In the genomic region with DNA sequence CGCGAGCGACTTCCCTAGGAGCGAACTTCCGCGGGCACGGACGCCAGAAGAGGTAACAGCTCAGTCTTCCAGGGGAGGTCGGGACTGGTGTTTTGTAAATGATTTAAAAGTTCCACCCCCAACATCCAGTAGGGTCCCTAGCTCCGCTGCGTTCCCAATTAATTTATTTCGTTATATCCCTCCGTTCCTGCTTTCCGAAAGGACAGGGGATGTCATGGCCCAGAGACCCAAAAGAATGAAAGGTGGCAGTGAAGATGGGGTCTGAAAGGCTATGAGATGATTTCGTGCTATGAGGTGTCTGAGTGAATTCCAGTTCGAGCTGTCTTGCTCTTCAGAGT, we compare ENCODE assay signal across 8 cellular contexts. TPM values are rescaled to one million over a fixed set of nuclear protein-coding genes. Genes with fewer than 3 reads are reported as not detected.
DNase-seq lines count a peak whose midpoint lies in the region; ATAC-seq and TF ChIP-seq lines count a peak whose summit lies in the region.

No MANE protein-coding gene starts in this region.

- H3K36me3 ChIP-seq in left ventricle myocardium inferior: no peaks in the 10 kb centered on the region
- H3K36me3 ChIP-seq in mammary epithelial cell (ENCODE audit: insufficient read depth, low read length): no peaks in the 10 kb centered on the region
- no peaks in the 10 kb centered on the region for H3K36me3 ChIP-seq in mesodermal cell (ENCODE audit: control insufficient read depth, insufficient read depth, low read length)

- CTCF ChIA-PET in mammary epithelial cell (lab: Charles Lee; ENCODE audit: low non-redundant PET): no interaction called here

- dilution Hi-C loops in mammary epithelial cell (cut with HindIII; ENCODE audit: low sequenced_read_pairs): no loop called here

- H3K9me3 ChIP-seq in left ventricle myocardium inferior (replicated peaks): no peaks in the 10 kb centered on the region
- no peaks in the 10 kb centered on the region for H3K9me3 ChIP-seq in mammary epithelial cell (replicated peaks; ENCODE audit: insufficient read depth, low read length)
- H3K9me3 ChIP-seq in mesodermal cell (ENCODE audit: control insufficient read depth, low read length): no peaks in the 10 kb centered on the region

- H3K4me3 Mint-ChIP-seq in type B pancreatic cell (peak overlapping the region; percentile 87), natural killer cell (no peak overlapping the region)

- no peak for DNase-seq in left ventricle myocardium inferior
- DNase-seq in Right ventricle myocardium superior: no peak
- no peak for DNase-seq in mammary epithelial cell
- DNase-seq in type B pancreatic cell (ENCODE audit: extremely low spot score, unreplicated experiment): no peak
- DNase-seq in HT-29 (ENCODE audit: low spot score): no peak
- no peak for DNase-seq in ecto neural progenitor cell (ENCODE audit: low spot score)
- DNase-seq in natural killer cell: no peak

- no TSS peak for BruUV-seq in mammary epithelial cell (replicated peaks; lab: Mats Ljungman, UMichigan)

- ATAC-seq in Right ventricle myocardium superior (ENCODE audit: poor library complexity): no peak
- ATAC-seq in natural killer cell: no peak

- in situ Hi-C loops in mammary epithelial cell (cut with MboI; ENCODE audit: low sequenced_read_pairs in 2 of 2): no loop called here

- H2AFZ ChIP-seq in mammary epithelial cell (ENCODE audit: low read depth, low read length): peak overlapping the region; percentile 90

- no peak for TF ChIP-seq CTCF in left ventricle myocardium inferior (IDR thresholded peaks at IDR 0.05; ENCODE audit: borderline replicate concordance)
- TF ChIP-seq CTCF in mammary epithelial cell (conservative IDR thresholded peaks at IDR 0.05 in 1 of 2, IDR thresholded peaks at IDR 0.05 in 1 of 2; ENCODE audit: extremely low read depth in 1 of 2, insufficient read depth in 1 of 2, low read depth in 1 of 2, low read length in 2 of 2): no peak
- no peak for TF ChIP-seq CTCF in type B pancreatic cell (conservative IDR thresholded peaks at IDR 0.05)
- no peak for TF ChIP-seq CTCF in natural killer cell (IDR thresholded peaks at IDR 0.05)

- 18% methylated on average over 16 of the region's 16 CpGs for WGBS in mammary epithelial cell (ENCODE audit: low coverage, missing lambda C conversion rate)
- WGBS in mesodermal cell (ENCODE audit: insufficient coverage in 2 of 2), 2 experiments: 2 to 23% methylated on average over 3 to 8 of the region's 16 CpGs

- H3K36me3 Mint-ChIP-seq in type B pancreatic cell (no peaks in the 10 kb centered on the region), natural killer cell (no peaks in the 10 kb centered on the region)

- H3K27ac Mint-ChIP-seq in type B pancreatic cell (peak overlapping the region; percentile 20), natural killer cell (no peak overlapping the region)

- peak overlapping the region; percentile 99 for H3K4me2 ChIP-seq in mammary epithelial cell (ENCODE audit: insufficient read depth, low read depth, low read length)

- H3K27me3 Mint-ChIP-seq in type B pancreatic cell (peaks cover 95% of the 10 kb centered on the region), natural killer cell (ENCODE audit: low read depth in 2 of 2) (peaks cover 49 to 83% of the 10 kb centered on the region in 2 donors)

- H3K4me1 ChIP-seq in left ventricle myocardium inferior: peaks cover 12% of the 10 kb centered on the region
- no peaks in the 10 kb centered on the region for H3K4me1 ChIP-seq in mammary epithelial cell (ENCODE audit: insufficient read depth, low read length)
- H3K4me1 ChIP-seq in mesodermal cell (ENCODE audit: control insufficient read depth, insufficient read depth, low read length, poor library complexity, severe bottlenecking): no peaks in the 10 kb centered on the region

- peaks cover 94% of the 10 kb centered on the region for H3K27me3 ChIP-seq in left ventricle myocardium inferior (ENCODE audit: low read depth)
- peaks cover 2% of the 10 kb centered on the region for H3K27me3 ChIP-seq in mammary epithelial cell (ENCODE audit: insufficient read depth, low read length)

- peaks cover 6% of the 10 kb centered on the region for H3K4me1 Mint-ChIP-seq in type B pancreatic cell (ENCODE audit: unreplicated experiment)
- H3K4me1 Mint-ChIP-seq in natural killer cell: no peaks in the 10 kb centered on the region

- H3K27ac ChIP-seq in left ventricle myocardium inferior (replicated peaks) (no peak overlapping the region), mammary epithelial cell (ENCODE audit: insufficient read depth, low read depth, low read length) (no peak overlapping the region), mesodermal cell (ENCODE audit: low read depth, low read length, severe bottlenecking) (no peak overlapping the region)

- no peaks in the 10 kb centered on the region for H3K9me3 Mint-ChIP-seq in type B pancreatic cell
- H3K9me3 Mint-ChIP-seq in natural killer cell: no peaks in the 10 kb centered on the region

- intact Hi-C loops in left ventricle myocardium inferior (cut with micrococcal nuclease) (no loop called here), Right ventricle myocardium superior (cut with DNase I) (no loop called here), mammary epithelial cell (cut with micrococcal nuclease) (no loop called here), natural killer cell (cut with micrococcal nuclease) (no loop called here)

- no peaks in the 10 kb centered on the region for H3K79me2 ChIP-seq in mammary epithelial cell (ENCODE audit: insufficient read depth, low read length)

- peak overlapping the region; percentile 66 for H3K4me3 ChIP-seq in left ventricle myocardium inferior
- peak overlapping the region; percentile 28 to 53 (median 50) for H3K4me3 ChIP-seq in mammary epithelial cell (replicated peaks in 1 of 3; ENCODE audit: insufficient read depth in 1 of 3, low read depth in 2 of 3, low read length in 3 of 3)
- peak overlapping the region; percentile 45 for H3K4me3 ChIP-seq in mesodermal cell (ENCODE audit: extremely low read depth, insufficient read depth, low read length, poor library complexity, severe bottlenecking)

- no peaks in the 10 kb centered on the region for H4K20me1 ChIP-seq in mammary epithelial cell (ENCODE audit: insufficient read depth, low read length)

- no peak overlapping the region for H3K9ac ChIP-seq in mammary epithelial cell (ENCODE audit: insufficient read depth, low read length)

RNA-seq across cellular contexts. Expression of a gene that starts 0.4 kb away (rescaled TPM):
- total RNA-seq in left ventricle myocardium inferior: not detected
- not detected for total RNA-seq in Right ventricle myocardium superior
- not detected for total RNA-seq in mammary epithelial cell
- 0.07 TPM for polyA plus RNA-seq in mammary epithelial cell
- polyA minus RNA-seq in mammary epithelial cell: not detected
- polyA plus RNA-seq in mesodermal cell (2013, experiment 1 of 2): not detected
- polyA plus RNA-seq in mesodermal cell (2013, experiment 2 of 2): not detected
- 0.60 and 1.4 TPM in 2 replicates for total RNA-seq in type B pancreatic cell (ENCODE audit: low replicate concordance)
- not detected in 2 replicates for total RNA-seq in HT-29 (2014; rRNA removed; shearing (Covaris generic))
- not detected for total RNA-seq in natural killer cell

RNA-seq across cellular contexts. Expression of a gene that starts 35.8 kb away (rescaled TPM):
- 10.4 TPM for total RNA-seq in left ventricle myocardium inferior
- 9.8 TPM for total RNA-seq in Right ventricle myocardium superior
- total RNA-seq in mammary epithelial cell: 10 to 100 TPM; 20.3 to 28.7 TPM
- 28.1 TPM for polyA plus RNA-seq in mammary epithelial cell
- 34.7 TPM for polyA minus RNA-seq in mammary epithelial cell
- polyA plus RNA-seq in mesodermal cell (2013, experiment 1 of 2): 43.4 TPM
- 43.8 TPM for polyA plus RNA-seq in mesodermal cell (2013, experiment 2 of 2)
- total RNA-seq in type B pancreatic cell (ENCODE audit: low replicate concordance): 20.9 and 38.4 TPM in 2 replicates
- total RNA-seq in HT-29 (2014; rRNA removed; shearing (Covaris generic)): 19.0 and 24.6 TPM in 2 replicates
- 10 to 100 TPM; 45.7 to 57.4 (median 51.2) TPM for total RNA-seq in natural killer cell

RNA-seq across cellular contexts. Expression of a gene that starts 58.3 kb away (rescaled TPM):
- 0.52 TPM for total RNA-seq in left ventricle myocardium inferior
- 0.81 TPM for total RNA-seq in Right ventricle myocardium superior
- total RNA-seq in mammary epithelial cell: 10 to 100 TPM in 1 of 2 donors, 1 to 10 TPM in 1; 2.7 to 34.9 TPM
- 41.8 TPM for polyA plus RNA-seq in mammary epithelial cell
- polyA minus RNA-seq in mammary epithelial cell: 35.0 TPM
- 75.8 TPM for polyA plus RNA-seq in mesodermal cell (2013, experiment 1 of 2)
- polyA plus RNA-seq in mesodermal cell (2013, experiment 2 of 2): 97.1 TPM
- total RNA-seq in type B pancreatic cell (ENCODE audit: low replicate concordance): 22.6 and 48.1 TPM in 2 replicates
- 90.9 and 94.6 TPM in 2 replicates for total RNA-seq in HT-29 (2014; rRNA removed; shearing (Covaris generic))
- 1 to 10 TPM in 1 of 3 donors, under 1 TPM in 2; 0.50 to 1.6 (median 0.99) TPM for total RNA-seq in natural killer cell
